ENCODE assay signal across 8 cellular contexts in the genomic region with DNA sequence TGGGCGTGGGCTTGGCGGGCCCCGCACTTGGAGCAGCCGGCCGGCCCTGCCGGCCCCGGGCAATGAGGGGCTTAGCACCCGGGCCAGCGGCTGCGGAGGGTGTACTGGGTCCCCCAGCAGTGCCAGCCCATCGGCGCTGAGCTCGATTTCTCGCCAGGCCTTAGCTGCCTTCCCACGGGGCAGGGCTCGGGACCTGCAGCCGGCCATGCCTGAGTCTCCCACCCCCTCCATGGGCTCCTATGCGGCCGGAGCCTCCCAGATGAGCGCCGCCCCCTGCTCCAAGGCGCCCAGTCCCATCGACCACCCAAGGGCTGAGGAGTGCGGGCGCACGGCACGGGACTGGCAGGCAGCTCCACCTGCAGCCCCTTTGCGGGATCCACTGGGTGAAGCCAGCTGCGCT.
DNase-seq lines count a peak whose midpoint lies in the region; ATAC-seq and TF ChIP-seq lines count a peak whose summit lies in the region.
"Not testable (repeated sequence)": the region's sequence is repeated elsewhere in the genome, so short reads cannot be mapped to it uniquely, and the experiment has no call there.

No MANE protein-coding gene starts in this region.

- intact Hi-C loops in testis (cut with DNase I; ENCODE audit: low total_unique reads) = not testable (repeated sequence)

- TF ChIP-seq POLR2A in testis (IDR thresholded peaks at IDR 0.05) = not testable (repeated sequence)

- not testable (repeated sequence) for H3K27me3 ChIP-seq in GM23338 (ENCODE audit: insufficient read depth); endodermal cell (ENCODE audit: control insufficient read depth, insufficient read depth, low read length, poor library complexity, severe bottlenecking); right atrium auricular region; testis

- peak overlapping the region; percentile 63; the same call in 1 of the 2 replicates for H2AFZ ChIP-seq in GM23338

- H3K27ac ChIP-seq in GM23338 (ENCODE audit: low read depth); endodermal cell (ENCODE audit: low read depth, low read length); right atrium auricular region; testis: not testable (repeated sequence)

- H3K9me3 ChIP-seq in endodermal cell (ENCODE audit: control insufficient read depth, low read length); right atrium auricular region; testis: not testable (repeated sequence)

- WGBS in endodermal cell (ENCODE audit: insufficient coverage in 1 of 2, insufficient read length in 1 of 2), 2 experiments = 95 to 100% methylated on average over 2 to 19 of the region's 29 CpGs
- 80% methylated on average over 24 of the region's 29 CpGs; no CpG with 5 or more reads in 1 of the 2 donors for WGBS in testis, 2 donors

- not testable (repeated sequence) for H3F3A ChIP-seq in GM23338 (replicated peaks; ENCODE audit: low read depth)

- H3K9ac ChIP-seq in endodermal cell (ENCODE audit: extremely low read depth, low read length, poor library complexity, severe bottlenecking) = not testable (repeated sequence)

- not testable (repeated sequence) for H3K36me3 Mint-ChIP-seq in GM23338 (ENCODE audit: low read depth); endodermal cell (ENCODE audit: low read depth); osteocyte (ENCODE audit: unreplicated experiment)

- H3K4me3 Mint-ChIP-seq in GM23338; osteocyte (ENCODE audit: unreplicated experiment): not testable (repeated sequence)
- peak overlapping the region; percentile 9 for H3K4me3 Mint-ChIP-seq in endodermal cell

- H3K4me1 ChIP-seq in GM23338 (ENCODE audit: insufficient read depth); endodermal cell (ENCODE audit: control insufficient read depth, insufficient read depth, low read length); right atrium auricular region; testis: not testable (repeated sequence)

- not testable (repeated sequence) for H3K27me3 Mint-ChIP-seq in GM23338 (ENCODE audit: insufficient read depth, low read depth, poor library complexity); endodermal cell (ENCODE audit: insufficient read depth); osteocyte (ENCODE audit: unreplicated experiment)

- not testable (repeated sequence) for H3K27ac Mint-ChIP-seq in GM23338; endodermal cell; osteocyte (ENCODE audit: unreplicated experiment)

- H3K4me2 ChIP-seq in GM23338 = not testable (repeated sequence)

- not testable (repeated sequence) for DNase-seq in GM23338 (ENCODE audit: low spot score); endodermal cell; testis
- DNase-seq in right atrium auricular region (ENCODE audit: low spot score) = peak; percentile 16
- peak; percentile 18 for DNase-seq in islet precursor cell
- peak; percentile 4 for DNase-seq in mucosa of gallbladder (ENCODE audit: low spot score)
- peak; percentile 80 for DNase-seq in osteocyte (ENCODE audit: extremely low spot score, unreplicated experiment)
- peak; percentile 4 for DNase-seq in ureter (ENCODE audit: low spot score)

- not testable (repeated sequence) for H3K79me2 ChIP-seq in GM23338 (replicated peaks; ENCODE audit: insufficient read depth)

- not testable (repeated sequence) for H3K36me3 ChIP-seq in GM23338 (ENCODE audit: insufficient read depth); endodermal cell (ENCODE audit: control insufficient read depth, insufficient read depth, low read length); right atrium auricular region; testis (ENCODE audit: low read depth, missing control alignments)

- not testable (repeated sequence) for H3K9me2 ChIP-seq in GM23338 (ENCODE audit: insufficient read depth)

- H3K4me1 Mint-ChIP-seq in GM23338; osteocyte (ENCODE audit: unreplicated experiment): not testable (repeated sequence)
- peaks cover 10% of the 10 kb centered on the region for H3K4me1 Mint-ChIP-seq in endodermal cell

- not testable (repeated sequence) for H3K4me3 ChIP-seq in GM23338; endodermal cell (ENCODE audit: low read length); right atrium auricular region
- peak overlapping the region; percentile 18 to 34 for H3K4me3 ChIP-seq in testis

- not testable (repeated sequence) for TF ChIP-seq CTCF in GM23338 (conservative IDR thresholded peaks at IDR 0.05; ENCODE audit: low read depth in 2 of 2); endodermal cell (conservative IDR thresholded peaks at IDR 0.05); right atrium auricular region (IDR thresholded peaks at IDR 0.05); osteocyte (IDR thresholded peaks at IDR 0.05); testis (IDR thresholded peaks at IDR 0.05)

- not testable (repeated sequence) for H3K9me3 Mint-ChIP-seq in GM23338; osteocyte (ENCODE audit: unreplicated experiment)
- H3K9me3 Mint-ChIP-seq in endodermal cell = peaks cover 12% of the 10 kb centered on the region

- ATAC-seq in GM23338 = not testable (repeated sequence)

- not testable (repeated sequence) for H4K20me1 ChIP-seq in GM23338 (replicated peaks; ENCODE audit: insufficient read depth)
